In the genomic region with DNA sequence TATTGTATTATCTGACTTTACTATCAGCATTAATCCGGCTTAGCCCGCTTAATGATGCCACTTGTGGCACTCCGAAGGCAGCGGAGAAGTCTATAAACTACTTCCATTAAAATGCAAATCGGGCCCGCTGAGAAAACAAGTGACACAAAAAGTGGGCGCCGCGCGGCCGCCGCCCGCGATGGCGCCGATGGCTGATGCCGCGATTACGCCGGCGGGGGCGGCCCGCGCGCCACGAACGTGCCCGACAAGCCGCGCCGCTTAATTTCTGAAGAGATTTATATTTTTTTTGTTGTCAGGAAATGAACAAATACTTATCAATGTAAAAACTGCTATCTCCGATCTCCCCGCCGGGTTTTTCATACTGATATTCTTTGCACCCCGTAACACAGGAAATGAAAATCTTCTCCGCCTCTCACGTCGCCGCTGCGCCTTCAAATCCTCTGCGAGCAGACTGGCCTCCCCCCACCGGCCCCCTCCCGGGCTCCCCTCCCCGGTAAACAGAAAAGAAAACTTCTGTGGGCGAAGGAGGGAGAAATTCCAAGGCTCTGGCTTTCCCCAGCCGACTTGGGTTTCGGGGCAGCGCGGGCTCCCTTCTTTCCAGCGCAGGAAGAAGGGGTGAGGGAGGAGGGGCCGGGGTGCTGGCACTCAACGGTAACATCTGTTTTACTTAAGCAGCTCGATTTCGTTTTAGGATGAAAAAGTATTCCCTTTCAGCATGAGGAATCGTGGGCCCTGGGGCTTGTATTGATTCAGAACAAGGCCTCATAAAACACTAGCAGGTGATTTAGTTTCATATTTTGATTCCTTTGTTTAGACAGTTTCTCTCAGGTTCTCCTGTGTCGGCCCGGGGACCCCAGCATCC, we compare ENCODE assay signal across 8 cellular contexts.
DNase-seq lines count a peak whose midpoint lies in the region; ATAC-seq and TF ChIP-seq lines count a peak whose summit lies in the region.

No MANE protein-coding gene starts in this region.

- no peaks in the 10 kb centered on the region for H3K36me3 ChIP-seq in transverse colon

- H3K27me3 ChIP-seq in transverse colon = peaks cover 54% of the 10 kb centered on the region

- peak overlapping the region; percentile 13 to 66 (median 48) for H3K4me3 ChIP-seq in transverse colon

- no peak for TF ChIP-seq POLR2A in transverse colon (IDR thresholded peaks at IDR 0.05)

- intact Hi-C loops in head of caudate nucleus (cut with DNase I) = no loop called here
- intact Hi-C loops in posterior vena cava (cut with DNase I) = no loop called here
- intact Hi-C loops in transverse colon (cut with DNase I; ENCODE audit: low total_unique reads) = no loop called here

- peak; percentile 69 for ATAC-seq in GM21717 (IDR thresholded peaks at IDR 0.05; ENCODE audit: unreplicated experiment)

- no peak for TF ChIP-seq EP300 in transverse colon (IDR thresholded peaks at IDR 0.05; ENCODE audit: low read depth)

- H3K27ac ChIP-seq in transverse colon = peak overlapping the region in 2 of 4 donors; percentile 42 to 45

- WGBS in transverse colon (ENCODE audit: low coverage in 1 of 2), 2 donors = 1 to 2% methylated on average over 13 to 57 of the region's 57 CpGs

- peak; percentile 61 for DNase-seq in Daoy (ENCODE audit: low read depth)
- peak; percentile 49 for DNase-seq in NCI-H774 (lab: John Stamatoyannopoulos, UW)
- peak; percentile 34 for DNase-seq in activated gamma-delta T cell (lab: John Stamatoyannopoulos, UW)
- DNase-seq in head of caudate nucleus = peak; percentile 23 to 78 (median 58)
- peak; percentile 81 for DNase-seq in posterior vena cava (ENCODE audit: low spot score)
- peak; percentile 13 for DNase-seq in transverse colon
- DNase-seq in HuH-7 (ENCODE audit: low spot score) = no peak

- H3K4me1 ChIP-seq in transverse colon = peaks cover 0 to 13% (median 2%) of the 10 kb centered on the region in 4 donors

- no peaks in the 10 kb centered on the region for H3K9me3 ChIP-seq in transverse colon

- TF ChIP-seq CTCF in transverse colon (IDR thresholded peaks at IDR 0.05) = no peak

- in situ Hi-C loops in transverse colon (cut with MboI; ENCODE audit: low pct_ligation_motif_present in 1 of 4, low pct_unique_long_range_greater_than_20kb in 1 of 4, low sequenced_read_pairs in 3 of 4) = no loop called here
